In genomic region chr1:91022518-91022929, GRCh38 we compare ENCODE assay signal across 8 cellular contexts. TPM values are rescaled to one million over a fixed set of nuclear protein-coding genes. Genes with fewer than 3 reads are reported as not detected.
DNase-seq lines count a peak whose midpoint lies in the region; ATAC-seq, FAIRE-seq and TF ChIP-seq lines count a peak whose summit lies in the region.

No MANE protein-coding gene starts in this region.

- H3K27ac ChIP-seq in 22Rv1 (peak overlapping the region; percentile 97), keratinocyte (ENCODE audit: control insufficient read depth, insufficient read depth, low read length) (peak overlapping the region; percentile 99), thymus (ENCODE audit: low read depth) (peak overlapping the region; percentile 100)

- no peaks in the 10 kb centered on the region for H3K9me3 Mint-ChIP-seq in activated T-helper 2 cell treated with anti-CD3 and anti-CD28 coated beads, Interferon-gamma antibody, Interleukin-2, Interleukin-4, amounts not matched to agents 10 μg/mL and 5 μg/mL and 100 μg/mL, durations not matched to agents 14 hours and 24 hours and 36 hours

- H3K36me3 ChIP-seq in keratinocyte (ENCODE audit: control insufficient read depth in 2 of 2, extremely low read depth in 1 of 2, insufficient read depth in 2 of 2, low read length in 2 of 2) (peaks cover 0 to 4% of the 10 kb centered on the region in 2 experiments), thymus (ENCODE audit: control insufficient read depth, insufficient read depth) (no peaks in the 10 kb centered on the region)

- peak overlapping the region; percentile 99 for H3K9ac ChIP-seq in keratinocyte (ENCODE audit: control insufficient read depth, extremely low read depth, insufficient read depth, low read length)

- H3K27me3 Mint-ChIP-seq in activated T-helper 2 cell treated with anti-CD3 and anti-CD28 coated beads, Interferon-gamma antibody, Interleukin-2, Interleukin-4, amounts not matched to agents 10 μg/mL and 5 μg/mL and 100 μg/mL, durations not matched to agents 14 hours and 24 hours and 36 hours (ENCODE audit: low read depth): no peaks in the 10 kb centered on the region

- 92% methylated on average over 6 of the region's 6 CpGs for WGBS in thymus

- peak overlapping the region; percentile 86 for H3K4me2 ChIP-seq in keratinocyte (ENCODE audit: control insufficient read depth, extremely low read depth, insufficient read depth, low read depth, low read length)

- H3K9me3 ChIP-seq in keratinocyte (ENCODE audit: control insufficient read depth, low read depth, low read length): no peaks in the 10 kb centered on the region
- H3K9me3 ChIP-seq in thymus (ENCODE audit: control insufficient read depth): no peaks in the 10 kb centered on the region

- H3K4me3 Mint-ChIP-seq in activated T-helper 2 cell treated with anti-CD3 and anti-CD28 coated beads, Interferon-gamma antibody, Interleukin-2, Interleukin-4, amounts not matched to agents 10 μg/mL and 5 μg/mL and 100 μg/mL, durations not matched to agents 14 hours and 24 hours and 36 hours (ENCODE audit: low read depth): peak overlapping the region; percentile 95

- H2AFZ ChIP-seq in keratinocyte (ENCODE audit: control insufficient read depth, low read length): peak overlapping the region; percentile 96

- intact Hi-C loops in activated T-helper 2 cell treated with anti-CD3 and anti-CD28 coated beads, Interferon-gamma antibody, Interleukin-2, Interleukin-4, amounts not matched to agents 10 μg/mL and 5 μg/mL and 100 μg/mL, durations not matched to agents 14 hours and 24 hours and 36 hours (cut with micrococcal nuclease): loop anchor here (1.0 to 5.0 kb wide), 2 partner anchors 103 to 170 kb away; no protein-coding TSS in a partner anchor

- no peak for DNase-seq in activated T-helper 2 cell treated with anti-CD3 and anti-CD28 coated beads, Interferon-gamma antibody, Interleukin-2, Interleukin-4, amounts not matched to agents 10 μg/mL and 5 μg/mL and 100 μg/mL, durations not matched to agents 14 hours and 24 hours and 36 hours (ENCODE audit: low spot score)
- DNase-seq in keratinocyte (ENCODE audit: low read depth, low spot score): no peak
- DNase-seq in islet precursor cell: no peak
- DNase-seq in HT-29 (ENCODE audit: low spot score): no peak
- DNase-seq in HuH-7 (ENCODE audit: low spot score): no peak

- H3K27me3 ChIP-seq in keratinocyte (ENCODE audit: control insufficient read depth, extremely low read depth, insufficient read depth, low read length): no peaks in the 10 kb centered on the region
- no peaks in the 10 kb centered on the region for H3K27me3 ChIP-seq in thymus (ENCODE audit: control insufficient read depth, insufficient read depth)

- ATAC-seq in GM19455 (IDR thresholded peaks at IDR 0.05; ENCODE audit: unreplicated experiment): peak; percentile 3

- dilution Hi-C loops in keratinocyte (cut with MboI; ENCODE audit: extremely low pct_ligation_motif_present, low sequenced_read_pairs): no loop called here

- peak overlapping the region; percentile 100 for H3K27ac Mint-ChIP-seq in activated T-helper 2 cell treated with anti-CD3 and anti-CD28 coated beads, Interferon-gamma antibody, Interleukin-2, Interleukin-4, amounts not matched to agents 10 μg/mL and 5 μg/mL and 100 μg/mL, durations not matched to agents 14 hours and 24 hours and 36 hours

- H3K79me2 ChIP-seq in keratinocyte (ENCODE audit: control insufficient read depth, insufficient read depth, low read length): peaks cover 41% of the 10 kb centered on the region

- FAIRE-seq in keratinocyte (lab: Jason Lieb, UNC): no peak

- TF ChIP-seq CTCF in 22Rv1 (IDR thresholded peaks at IDR 0.05): no peak
- no peak for TF ChIP-seq CTCF in keratinocyte (optimal IDR thresholded peaks at IDR 0.05 in 1 of 3, IDR thresholded peaks at IDR 0.05 in 1 of 3, conservative IDR thresholded peaks at IDR 0.05 in 1 of 3; ENCODE audit: extremely low read depth in 1 of 3, insufficient read depth in 2 of 3, low read length in 3 of 3)

- H3K4me1 ChIP-seq in keratinocyte (ENCODE audit: control insufficient read depth, extremely low read depth, insufficient read depth, low read length) (peaks cover 18% of the 10 kb centered on the region), thymus (ENCODE audit: control insufficient read depth, insufficient read depth, low read length) (peaks cover 6% of the 10 kb centered on the region)

- H3K4me3 ChIP-seq in keratinocyte (ENCODE audit: control insufficient read depth in 2 of 3, extremely low read depth in 1 of 3, insufficient read depth in 2 of 3, low read depth in 1 of 3, low read length in 3 of 3) (peak overlapping the region; percentile 72 to 79 (median 76)), thymus (ENCODE audit: low read length) (peak overlapping the region; percentile 96)

- H3K36me3 Mint-ChIP-seq in activated T-helper 2 cell treated with anti-CD3 and anti-CD28 coated beads, Interferon-gamma antibody, Interleukin-2, Interleukin-4, amounts not matched to agents 10 μg/mL and 5 μg/mL and 100 μg/mL, durations not matched to agents 14 hours and 24 hours and 36 hours (ENCODE audit: low read depth): peaks cover 36% of the 10 kb centered on the region

- H4K20me1 ChIP-seq in keratinocyte (ENCODE audit: control insufficient read depth, extremely low read depth, insufficient read depth, low read length): no peaks in the 10 kb centered on the region

- no peaks in the 10 kb centered on the region for H3K9me1 ChIP-seq in keratinocyte (ENCODE audit: control insufficient read depth, extremely low read depth, insufficient read depth, low read length)

- peaks cover 37% of the 10 kb centered on the region for H3K4me1 Mint-ChIP-seq in activated T-helper 2 cell treated with anti-CD3 and anti-CD28 coated beads, Interferon-gamma antibody, Interleukin-2, Interleukin-4, amounts not matched to agents 10 μg/mL and 5 μg/mL and 100 μg/mL, durations not matched to agents 14 hours and 24 hours and 36 hours (ENCODE audit: low read depth)

RNA-seq across cellular contexts. Expression of gene ZNF644, which starts 0.7 kb away (rescaled TPM):
- 49.8 and 56.1 TPM in 2 replicates for total RNA-seq in activated T-helper 2 cell treated with anti-CD3 and anti-CD28 coated beads, Interferon-gamma antibody, Interleukin-2, Interleukin-4, amounts not matched to agents 10 μg/mL and 5 μg/mL and 100 μg/mL, durations not matched to agents 14 hours and 24 hours and 36 hours
- polyA plus RNA-seq in keratinocyte (12.3 to 19.1 TPM (median 12.8 TPM) in 3 replicates), thymus (41.9 TPM)
- polyA plus RNA-seq in keratinocyte (2011; ENCODE audit: low read depth): 21.3 TPM
- polyA plus RNA-seq in keratinocyte (2011; cell fraction: cytosol; rRNA removed): 6.5 and 19.4 TPM in 2 replicates
- 15.7 and 22.9 TPM in 2 replicates for polyA plus RNA-seq in keratinocyte (2011; cell fraction: nucleus; rRNA removed)
- polyA plus RNA-seq in keratinocyte (2012; ENCODE audit: low replicate concordance): 15.1 and 16.4 TPM in 2 replicates
- polyA minus RNA-seq in keratinocyte: 17.5 to 59.4 TPM (median 22.4 TPM) in 3 replicates
- polyA minus RNA-seq in keratinocyte (2011; cell fraction: cytosol; rRNA and poly(A)+ RNA removed): 20.9 TPM
- polyA minus RNA-seq in keratinocyte (2011; cell fraction: nucleus; rRNA and poly(A)+ RNA removed): 40.7 and 97.6 TPM in 2 replicates
- total RNA-seq in HT-29 (2014; rRNA removed; shearing (Covaris generic)): 24.1 and 26.0 TPM in 2 replicates
